In the genomic region with DNA sequence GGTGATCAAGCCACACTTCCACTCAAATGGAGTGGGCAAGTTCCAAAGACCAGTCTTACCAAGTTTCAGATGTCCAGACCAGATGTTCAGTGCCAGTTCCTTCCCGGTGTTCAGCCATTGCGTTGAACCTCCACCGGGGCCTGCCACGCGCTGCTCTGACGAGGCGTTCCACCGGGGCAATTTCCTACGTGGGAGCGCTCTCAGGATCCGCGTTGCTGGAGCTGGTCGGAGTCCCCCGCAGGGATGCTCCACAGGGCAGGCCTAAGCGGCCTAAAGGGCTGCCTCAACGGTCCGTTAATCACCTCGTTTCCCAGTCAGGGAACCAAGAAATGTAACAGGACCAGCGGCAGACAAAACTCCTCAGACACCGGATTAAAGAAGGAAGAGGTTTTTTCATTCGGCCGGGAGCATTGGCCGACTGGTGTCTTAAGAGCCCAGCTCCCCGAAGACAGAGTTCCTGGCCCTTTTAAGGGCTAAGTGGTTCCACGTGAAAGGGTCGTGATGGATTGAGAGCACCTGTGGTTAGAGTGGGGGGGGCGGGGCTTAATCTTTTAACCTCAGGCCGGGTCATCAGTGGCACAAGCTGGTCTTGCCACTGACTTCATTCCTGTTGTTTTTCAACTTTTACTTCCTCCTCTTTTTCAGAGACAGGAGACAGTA, we compare ENCODE assay signal across 17 cellular contexts. TPM values are rescaled to one million over a fixed set of nuclear protein-coding genes. Genes with fewer than 3 reads are reported as not detected.
"Had no signal": no experiment of that assay in that cellular context is flagged by ENCODE, and none has a peak within 500 bp of the region (broad histone marks: within the 10 kb centered on the region; RNA-seq: fewer than 3 reads in every experiment).

No MANE protein-coding gene starts in this region.

- H3K27me3 Mint-ChIP-seq: activated CD4-positive, alpha-beta T cell treated with anti-CD3 and anti-CD28 coated beads, Interleukin-2, amount 10 ng/mL, durations not matched to agents 7 days and 5 days had no signal

- H3K27me3 ChIP-seq: ascending aorta, colonic mucosa, uterus had no signal

- H3K4me1 Mint-ChIP-seq: activated CD4-positive, alpha-beta T cell treated with anti-CD3 and anti-CD28 coated beads, Interleukin-2, amount 10 ng/mL, durations not matched to agents 7 days and 5 days; central memory CD8-positive, alpha-beta T cell; stimulated activated memory B cell treated with anti-CD40 and anti-IgM and Interleukin-4, amounts not matched to agents 10 μg/mL and 1 μg/mL and 100 μg/mL, for 72 hours had no signal

- H3K4me3 Mint-ChIP-seq: activated CD4-positive, alpha-beta T cell treated with anti-CD3 and anti-CD28 coated beads, Interleukin-2, amount 10 ng/mL, durations not matched to agents 7 days and 5 days; activated CD8-positive, alpha-beta T cell treated with anti-CD3 and anti-CD28 coated beads, Interleukin-2, amount 10 ng/mL, durations not matched to agents 7 days and 5 days; activated T-cell treated with anti-CD3 and anti-CD28 coated beads, Interleukin-2, amount 50 U/mL, for 24 hours; central memory CD8-positive, alpha-beta T cell; naive thymus-derived CD8-positive, alpha-beta T cell; stimulated activated memory B cell treated with anti-CD40 and anti-IgM and Interleukin-4, amounts not matched to agents 10 μg/mL and 1 μg/mL and 100 μg/mL, for 72 hours had no signal

- H3K4me1 ChIP-seq: ascending aorta, colonic mucosa, uterus had no signal

- H3K27ac ChIP-seq: ascending aorta, colonic mucosa, heart left ventricle, parathyroid adenoma, spleen, thoracic aorta, uterus had no signal

- DNase-seq: activated CD4-positive, alpha-beta T cell treated with anti-CD3 and anti-CD28 coated beads, Interleukin-2, amount 10 ng/mL, durations not matched to agents 7 days and 5 days; activated CD8-positive, alpha-beta T cell treated with anti-CD3 and anti-CD28 coated beads, Interleukin-2, amount 10 ng/mL, durations not matched to agents 7 days and 5 days; activated effector memory CD4-positive, alpha-beta T cell treated with Interleukin-2 at 50 U/mL for 16 hours; activated naive CD4-positive, alpha-beta T cell treated with anti-CD3 and anti-CD28 coated beads, Interleukin-2, amount 50 U/mL, for 16 hours; activated T-cell treated with anti-CD3 and anti-CD28 coated beads, Interleukin-2, amount 50 U/mL, for 24 hours; colonic mucosa; heart left ventricle; naive thymus-derived CD8-positive, alpha-beta T cell; spleen; stimulated activated CD4-positive, alpha-beta T cell treated with anti-CD3 and anti-CD28 coated beads, Interleukin-4, amount 100 ng/mL, for 4 hours; uterus had no signal

- ATAC-seq: activated CD4-positive, CD25-positive, alpha-beta regulatory T cell treated with anti-CD3 and anti-CD28 coated beads, Interleukin-2, amount 50 U/mL, for 24 hours; activated CD8-positive, alpha-beta T cell treated with anti-CD3 and anti-CD28 coated beads, Interleukin-2, amount 10 ng/mL, durations not matched to agents 7 days and 5 days; heart left ventricle; naive thymus-derived CD8-positive, alpha-beta T cell; stimulated activated memory B cell treated with anti-CD40 and anti-IgM and Interleukin-4, amounts not matched to agents 10 μg/mL and 1 μg/mL and 100 μg/mL, for 72 hours had no signal

- H3K9me3 ChIP-seq: ascending aorta, colonic mucosa, heart left ventricle, spleen, thoracic aorta, uterus had no signal

- H3K4me3 ChIP-seq: ascending aorta, colonic mucosa, heart left ventricle, spleen, thoracic aorta, uterus had no signal

- H3K9me3 Mint-ChIP-seq: activated CD4-positive, alpha-beta T cell treated with anti-CD3 and anti-CD28 coated beads, Interleukin-2, amount 10 ng/mL, durations not matched to agents 7 days and 5 days; activated T-cell treated with anti-CD3 and anti-CD28 coated beads, Interleukin-2, amount 50 U/mL, for 24 hours; central memory CD8-positive, alpha-beta T cell; stimulated activated memory B cell treated with anti-CD40 and anti-IgM and Interleukin-4, amounts not matched to agents 10 μg/mL and 1 μg/mL and 100 μg/mL, for 72 hours had no signal

- H3K27ac Mint-ChIP-seq: activated CD4-positive, alpha-beta T cell treated with anti-CD3 and anti-CD28 coated beads, Interleukin-2, amount 10 ng/mL, durations not matched to agents 7 days and 5 days; activated CD8-positive, alpha-beta T cell treated with anti-CD3 and anti-CD28 coated beads, Interleukin-2, amount 10 ng/mL, durations not matched to agents 7 days and 5 days; activated T-cell treated with anti-CD3 and anti-CD28 coated beads, Interleukin-2, amount 50 U/mL, for 24 hours; stimulated activated memory B cell treated with anti-CD40 and anti-IgM and Interleukin-4, amounts not matched to agents 10 μg/mL and 1 μg/mL and 100 μg/mL, for 72 hours had no signal

- H3K36me3 Mint-ChIP-seq: stimulated activated memory B cell treated with anti-CD40 and anti-IgM and Interleukin-4, amounts not matched to agents 10 μg/mL and 1 μg/mL and 100 μg/mL, for 72 hours had no signal

- H3K36me3 ChIP-seq: ascending aorta, colonic mucosa, heart left ventricle, spleen, thoracic aorta, uterus had no signal

RNA-seq across cellular contexts. Expression of gene PPP1R26, which starts 35.6 kb away (rescaled TPM):
- total RNA-seq: activated CD8-positive, alpha-beta T cell treated with anti-CD3 and anti-CD28 coated beads, Interleukin-2, amount 10 ng/mL, durations not matched to agents 7 days and 5 days had no signal
